9 cellular contexts compared by ENCODE assay signal in the genomic region with DNA sequence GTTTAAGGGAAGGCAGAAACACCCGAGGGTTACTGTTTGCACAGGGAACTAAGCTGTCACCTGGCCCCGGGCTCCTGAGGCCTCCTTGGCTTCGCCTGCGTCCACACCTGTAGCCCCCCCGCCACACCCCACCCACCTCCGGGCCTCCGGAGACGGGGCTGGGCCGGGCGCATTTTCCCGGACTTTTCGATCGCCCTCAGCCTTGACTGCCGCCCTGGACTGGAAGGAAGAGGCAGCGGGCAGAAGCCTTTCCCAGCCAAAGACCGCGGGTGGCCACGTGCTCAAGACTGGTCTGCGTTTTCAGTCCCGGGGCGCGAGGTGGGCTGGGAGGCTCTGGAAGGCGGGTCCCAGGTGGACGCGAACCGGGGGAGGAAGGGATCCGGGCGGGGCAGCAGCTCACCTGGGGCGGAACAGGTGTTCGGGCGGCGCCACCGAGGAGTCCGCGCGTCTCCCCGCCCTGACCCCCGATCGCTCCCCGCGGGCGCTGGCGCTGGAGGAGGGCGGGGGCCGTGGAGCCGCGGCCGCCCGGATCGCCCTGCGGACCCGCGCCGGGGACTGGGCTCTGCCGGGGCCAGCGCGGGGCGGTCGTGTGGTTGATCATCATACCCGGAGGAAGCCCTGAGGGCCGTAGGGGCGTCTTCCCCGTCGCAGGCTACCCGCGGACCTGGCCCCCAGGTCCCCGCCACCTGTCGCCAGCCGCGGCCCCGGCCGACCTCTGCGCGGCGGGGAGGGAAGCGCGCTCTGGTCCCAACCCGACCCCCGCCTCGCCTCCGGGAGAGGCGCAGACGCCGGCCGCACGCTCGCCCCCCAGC. TPM values are rescaled to one million over a fixed set of nuclear protein-coding genes. Genes with fewer than 3 reads are reported as not detected.
DNase-seq lines count a peak whose midpoint lies in the region; ATAC-seq and TF ChIP-seq lines count a peak whose summit lies in the region.
"Had no signal": no experiment of that assay in that cellular context is flagged by ENCODE, and none has a peak within 500 bp of the region (broad histone marks: within the 10 kb centered on the region; RNA-seq: fewer than 3 reads in every experiment).

No MANE protein-coding gene starts in this region.

- H3K27ac ChIP-seq in sigmoid colon: peak overlapping the region; percentile 89 to 96 (median 90)
- H3K27ac ChIP-seq: epithelial cell of prostate had no signal

- no peaks in the 10 kb centered on the region for H3K36me3 ChIP-seq in sigmoid colon

- TF ChIP-seq POLR2A in sigmoid colon (IDR thresholded peaks at IDR 0.05): peak in 1 of 2 donors; percentile 21

- no peak for TF ChIP-seq EP300 in sigmoid colon (IDR thresholded peaks at IDR 0.05)

- DNase-seq in GM10266 (ENCODE audit: extremely low spot score) (peak; percentile 57), KBM-7 (peak; percentile 34), astrocyte of the cerebellum (ENCODE audit: low read depth) (no peak), sigmoid colon (peak; percentile 83), pons (ENCODE audit: low spot score) (no peak)

- peaks cover 0 to 25% (median 20%) of the 10 kb centered on the region in 4 donors for H3K4me1 ChIP-seq in sigmoid colon

- WGBS in sigmoid colon, 2 donors: 1% methylated on average over 87 of the region's 87 CpGs

- TF ChIP-seq CTCF in GM10266 (IDR thresholded peaks at IDR 0.05; ENCODE audit: control insufficient read depth, insufficient read depth, low read depth, missing control alignments) (no peak), astrocyte of the cerebellum (IDR thresholded peaks at IDR 0.05; ENCODE audit: low read depth, low read length, missing control alignments) (no peak), sigmoid colon (IDR thresholded peaks at IDR 0.05) (no peak)

- peak overlapping the region; percentile 76 for H3K4me3 ChIP-seq in astrocyte of the cerebellum (ENCODE audit: low read depth, low read length)
- H3K4me3 ChIP-seq in iPS-11a (ENCODE audit: low read depth, low read length): peak overlapping the region; percentile 31
- peak overlapping the region; percentile 70 to 96 (median 86) for H3K4me3 ChIP-seq in sigmoid colon

- intact Hi-C loops in sigmoid colon (cut with DNase I): loop anchor here (1.0 to 10.0 kb wide), 6 partner anchors 77 to 1588 kb away; no protein-coding TSS in a partner anchor

- H3K9me3 ChIP-seq in sigmoid colon: no peaks in the 10 kb centered on the region

- ATAC-seq in SK-N-SH treated with all-trans-retinoic acid at 6 μM for 48 hours (peak; percentile 36), GM21723 (IDR thresholded peaks at IDR 0.05; ENCODE audit: unreplicated experiment) (no peak)

- no peaks in the 10 kb centered on the region for H3K27me3 ChIP-seq in sigmoid colon

- in situ Hi-C loops in KBM-7 (cut with MboI; ENCODE audit: low pct_unique_long_range_greater_than_20kb, low sequenced_read_pairs): no loop called here
- in situ Hi-C loops in astrocyte of the cerebellum (cut with HindIII; ENCODE audit: low sequenced_read_pairs): loop anchor here (5.0 to 10.0 kb wide), 2 partner anchors 1270 to 1473 kb away; no protein-coding TSS in a partner anchor

TF ChIP-seq in SK-N-SH treated with all-trans-retinoic acid at 6 μM for 48 hours, 23 proteins besides CTCF, POLR2A, EP300 and RAD21 (continues in another document):
- TF ChIP-seq, protein P1, sequence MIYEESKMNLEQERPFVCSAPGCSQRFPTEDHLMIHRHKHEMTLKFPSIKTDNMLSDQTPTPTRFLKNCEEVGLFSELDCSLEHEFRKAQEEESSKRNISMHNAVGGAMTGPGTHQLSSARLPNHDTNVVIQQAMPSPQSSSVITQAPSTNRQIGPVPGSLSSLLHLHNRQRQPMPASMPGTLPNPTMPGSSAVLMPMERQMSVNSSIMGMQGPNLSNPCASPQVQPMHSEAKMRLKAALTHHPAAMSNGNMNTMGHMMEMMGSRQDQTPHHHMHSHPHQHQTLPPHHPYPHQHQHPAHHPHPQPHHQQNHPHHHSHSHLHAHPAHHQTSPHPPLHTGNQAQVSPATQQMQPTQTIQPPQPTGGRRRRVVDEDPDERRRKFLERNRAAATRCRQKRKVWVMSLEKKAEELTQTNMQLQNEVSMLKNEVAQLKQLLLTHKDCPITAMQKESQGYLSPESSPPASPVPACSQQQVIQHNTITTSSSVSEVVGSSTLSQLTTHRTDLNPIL (CRISPR knock-in tag; IDR thresholded peaks at IDR 0.05; ENCODE audit: low read depth): peak; percentile 99
- TF ChIP-seq, protein P2, sequence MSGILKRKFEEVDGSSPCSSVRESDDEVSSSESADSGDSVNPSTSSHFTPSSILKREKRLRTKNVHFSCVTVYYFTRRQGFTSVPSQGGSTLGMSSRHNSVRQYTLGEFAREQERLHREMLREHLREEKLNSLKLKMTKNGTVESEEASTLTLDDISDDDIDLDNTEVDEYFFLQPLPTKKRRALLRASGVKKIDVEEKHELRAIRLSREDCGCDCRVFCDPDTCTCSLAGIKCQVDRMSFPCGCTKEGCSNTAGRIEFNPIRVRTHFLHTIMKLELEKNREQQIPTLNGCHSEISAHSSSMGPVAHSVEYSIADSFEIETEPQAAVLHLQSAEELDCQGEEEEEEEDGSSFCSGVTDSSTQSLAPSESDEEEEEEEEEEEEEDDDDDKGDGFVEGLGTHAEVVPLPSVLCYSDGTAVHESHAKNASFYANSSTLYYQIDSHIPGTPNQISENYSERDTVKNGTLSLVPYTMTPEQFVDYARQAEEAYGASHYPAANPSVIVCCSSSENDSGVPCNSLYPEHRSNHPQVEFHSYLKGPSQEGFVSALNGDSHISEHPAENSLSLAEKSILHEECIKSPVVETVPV (CRISPR knock-in tag; IDR thresholded peaks at IDR 0.05): peak; percentile 99
- no peak for TF ChIP-seq RARB (CRISPR knock-in tag; IDR thresholded peaks at IDR 0.05)
- no peak; the same call in none of the 2 replicates for TF ChIP-seq ZNF8 (CRISPR knock-in tag; IDR thresholded peaks at IDR 0.05)
- peak; percentile 87 for TF ChIP-seq ZNF565 (CRISPR knock-in tag; conservative IDR thresholded peaks at IDR 0.05; ENCODE audit: low read depth)
- no peak for TF ChIP-seq OSR1 (CRISPR knock-in tag; IDR thresholded peaks at IDR 0.05)
- peak; percentile 53; the same call in 1 of the 2 replicates for TF ChIP-seq ARNTL (CRISPR knock-in tag; IDR thresholded peaks at IDR 0.05; ENCODE audit: borderline replicate concordance, low read depth)
- TF ChIP-seq, protein P3, sequence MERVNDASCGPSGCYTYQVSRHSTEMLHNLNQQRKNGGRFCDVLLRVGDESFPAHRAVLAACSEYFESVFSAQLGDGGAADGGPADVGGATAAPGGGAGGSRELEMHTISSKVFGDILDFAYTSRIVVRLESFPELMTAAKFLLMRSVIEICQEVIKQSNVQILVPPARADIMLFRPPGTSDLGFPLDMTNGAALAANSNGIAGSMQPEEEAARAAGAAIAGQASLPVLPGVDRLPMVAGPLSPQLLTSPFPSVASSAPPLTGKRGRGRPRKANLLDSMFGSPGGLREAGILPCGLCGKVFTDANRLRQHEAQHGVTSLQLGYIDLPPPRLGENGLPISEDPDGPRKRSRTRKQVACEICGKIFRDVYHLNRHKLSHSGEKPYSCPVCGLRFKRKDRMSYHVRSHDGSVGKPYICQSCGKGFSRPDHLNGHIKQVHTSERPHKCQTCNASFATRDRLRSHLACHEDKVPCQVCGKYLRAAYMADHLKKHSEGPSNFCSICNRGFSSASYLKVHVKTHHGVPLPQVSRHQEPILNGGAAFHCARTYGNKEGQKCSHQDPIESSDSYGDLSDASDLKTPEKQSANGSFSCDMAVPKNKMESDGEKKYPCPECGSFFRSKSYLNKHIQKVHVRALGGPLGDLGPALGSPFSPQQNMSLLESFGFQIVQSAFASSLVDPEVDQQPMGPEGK (CRISPR knock-in tag; IDR thresholded peaks at IDR 0.05; ENCODE audit: borderline replicate concordance): peak; percentile 99; the same call in 1 of the 2 replicates
- TF ChIP-seq ZC3H10 (CRISPR knock-in tag; IDR thresholded peaks at IDR 0.05): peak; percentile 56; the same call in 1 of the 2 replicates
- TF ChIP-seq BACH2 (CRISPR knock-in tag; IDR thresholded peaks at IDR 0.05; ENCODE audit: borderline replicate concordance): no peak
- TF ChIP-seq CSDC2 (CRISPR knock-in tag; IDR thresholded peaks at IDR 0.05): no peak; the same call in 1 of the 2 replicates
- TF ChIP-seq ESRRG (CRISPR knock-in tag; IDR thresholded peaks at IDR 0.05): peak; percentile 93
- peak; percentile 51; the same call in 1 of the 2 replicates for TF ChIP-seq SNAI2 (CRISPR knock-in tag; IDR thresholded peaks at IDR 0.05)
- TF ChIP-seq, protein P4, sequence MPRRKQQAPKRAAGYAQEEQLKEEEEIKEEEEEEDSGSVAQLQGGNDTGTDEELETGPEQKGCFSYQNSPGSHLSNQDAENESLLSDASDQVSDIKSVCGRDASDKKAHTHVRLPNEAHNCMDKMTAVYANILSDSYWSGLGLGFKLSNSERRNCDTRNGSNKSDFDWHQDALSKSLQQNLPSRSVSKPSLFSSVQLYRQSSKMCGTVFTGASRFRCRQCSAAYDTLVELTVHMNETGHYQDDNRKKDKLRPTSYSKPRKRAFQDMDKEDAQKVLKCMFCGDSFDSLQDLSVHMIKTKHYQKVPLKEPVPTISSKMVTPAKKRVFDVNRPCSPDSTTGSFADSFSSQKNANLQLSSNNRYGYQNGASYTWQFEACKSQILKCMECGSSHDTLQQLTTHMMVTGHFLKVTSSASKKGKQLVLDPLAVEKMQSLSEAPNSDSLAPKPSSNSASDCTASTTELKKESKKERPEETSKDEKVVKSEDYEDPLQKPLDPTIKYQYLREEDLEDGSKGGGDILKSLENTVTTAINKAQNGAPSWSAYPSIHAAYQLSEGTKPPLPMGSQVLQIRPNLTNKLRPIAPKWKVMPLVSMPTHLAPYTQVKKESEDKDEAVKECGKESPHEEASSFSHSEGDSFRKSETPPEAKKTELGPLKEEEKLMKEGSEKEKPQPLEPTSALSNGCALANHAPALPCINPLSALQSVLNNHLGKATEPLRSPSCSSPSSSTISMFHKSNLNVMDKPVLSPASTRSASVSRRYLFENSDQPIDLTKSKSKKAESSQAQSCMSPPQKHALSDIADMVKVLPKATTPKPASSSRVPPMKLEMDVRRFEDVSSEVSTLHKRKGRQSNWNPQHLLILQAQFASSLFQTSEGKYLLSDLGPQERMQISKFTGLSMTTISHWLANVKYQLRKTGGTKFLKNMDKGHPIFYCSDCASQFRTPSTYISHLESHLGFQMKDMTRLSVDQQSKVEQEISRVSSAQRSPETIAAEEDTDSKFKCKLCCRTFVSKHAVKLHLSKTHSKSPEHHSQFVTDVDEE (CRISPR knock-in tag; IDR thresholded peaks at IDR 0.05): no peak
- TF ChIP-seq ZFP30 (CRISPR knock-in tag; IDR thresholded peaks at IDR 0.05): peak; percentile 67
- TF ChIP-seq PPARA (CRISPR knock-in tag; IDR thresholded peaks at IDR 0.05; ENCODE audit: borderline replicate concordance): peak; percentile 66
- TF ChIP-seq ZFP3 (CRISPR knock-in tag; IDR thresholded peaks at IDR 0.05): peak; percentile 67; the same call in 1 of the 2 replicates
- TF ChIP-seq GLIS3 (CRISPR knock-in tag; IDR thresholded peaks at IDR 0.05): peak; percentile 98
- peak; percentile 74 for TF ChIP-seq TCF4 (CRISPR knock-in tag; IDR thresholded peaks at IDR 0.05; ENCODE audit: borderline replicate concordance)
- peak; percentile 15; the same call in 1 of the 2 replicates for TF ChIP-seq ISL1 (CRISPR knock-in tag; IDR thresholded peaks at IDR 0.05)

RNA-seq across cellular contexts. Expression of a gene that starts 3.2 kb away (rescaled TPM):
- total RNA-seq in sigmoid colon: 100 to 1,000 TPM; 376 to 615 (median 527) TPM
- 100 to 1,000 TPM; 154 to 306 (median 224) TPM for polyA plus RNA-seq in sigmoid colon

Comparison
In these comparisons a context has a peak if more than half of its experiments do, and no peak if none do; other contexts are left out.
1. DNase-seq: peak in GM10266 (single experiment), KBM-7 (single experiment) and sigmoid colon (single experiment); none in astrocyte of the cerebellum (single experiment) and pons (single experiment).
2. H3K4me3 ChIP-seq: peak in every context shown above with its lines; median percentile 86 in sigmoid colon; 76 in astrocyte of the cerebellum; 31 in iPS-11a.